1 cellular context compared by ENCODE assay signal in genomic region chr1:111227434-111227833, GRCh38.
TF ChIP-seq lines count a peak whose summit lies in the region.

CHI3L2 (plus strand) TSS chr1:111227713; CDS start chr1:111227730, 17 bp downstream.

TF ChIP-seq in A549, 52 proteins besides CTCF, POLR2A, EP300 and RAD21 (continued from another document):
- TF ChIP-seq HMGXB4 (CRISPR knock-in tag; IDR thresholded peaks at IDR 0.05; ENCODE audit: borderline replicate concordance) (no peak), HDAC2 (IDR thresholded peaks at IDR 0.05) (no peak), USF2 (IDR thresholded peaks at IDR 0.05) (no peak), TP53 (CRISPR knock-in tag; IDR thresholded peaks at IDR 0.05) (no peak)
